ENCODE assay signal across 1 cellular context in the genomic region with DNA sequence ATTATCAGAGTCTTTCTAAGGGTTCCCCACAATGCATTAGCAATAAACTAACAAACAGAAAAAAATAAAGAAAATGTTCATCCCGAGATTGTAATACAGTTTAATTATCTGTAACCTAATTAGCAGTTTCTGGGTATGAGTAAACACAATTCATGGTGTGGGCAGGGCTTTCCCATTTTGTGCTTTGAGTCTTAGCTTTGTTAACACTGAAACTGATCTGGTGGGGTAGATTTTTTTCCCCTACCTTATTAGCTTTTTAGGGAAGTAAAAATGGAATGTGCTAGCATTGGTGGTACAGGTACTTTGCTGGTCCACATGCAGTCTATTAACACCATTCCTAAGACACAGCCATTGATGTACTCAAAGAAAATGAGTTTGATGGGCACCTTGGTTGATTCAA.
TF ChIP-seq lines count a peak whose summit lies in the region.

No MANE protein-coding gene starts in this region.

TF ChIP-seq in HCT116, 20 proteins besides CTCF, POLR2A, EP300 and RAD21 (continued from another document):
- TF ChIP-seq, protein P1, sequence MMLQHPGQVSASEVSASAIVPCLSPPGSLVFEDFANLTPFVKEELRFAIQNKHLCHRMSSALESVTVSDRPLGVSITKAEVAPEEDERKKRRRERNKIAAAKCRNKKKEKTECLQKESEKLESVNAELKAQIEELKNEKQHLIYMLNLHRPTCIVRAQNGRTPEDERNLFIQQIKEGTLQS (IDR thresholded peaks at IDR 0.05): no peak
- TF ChIP-seq, protein P2, sequence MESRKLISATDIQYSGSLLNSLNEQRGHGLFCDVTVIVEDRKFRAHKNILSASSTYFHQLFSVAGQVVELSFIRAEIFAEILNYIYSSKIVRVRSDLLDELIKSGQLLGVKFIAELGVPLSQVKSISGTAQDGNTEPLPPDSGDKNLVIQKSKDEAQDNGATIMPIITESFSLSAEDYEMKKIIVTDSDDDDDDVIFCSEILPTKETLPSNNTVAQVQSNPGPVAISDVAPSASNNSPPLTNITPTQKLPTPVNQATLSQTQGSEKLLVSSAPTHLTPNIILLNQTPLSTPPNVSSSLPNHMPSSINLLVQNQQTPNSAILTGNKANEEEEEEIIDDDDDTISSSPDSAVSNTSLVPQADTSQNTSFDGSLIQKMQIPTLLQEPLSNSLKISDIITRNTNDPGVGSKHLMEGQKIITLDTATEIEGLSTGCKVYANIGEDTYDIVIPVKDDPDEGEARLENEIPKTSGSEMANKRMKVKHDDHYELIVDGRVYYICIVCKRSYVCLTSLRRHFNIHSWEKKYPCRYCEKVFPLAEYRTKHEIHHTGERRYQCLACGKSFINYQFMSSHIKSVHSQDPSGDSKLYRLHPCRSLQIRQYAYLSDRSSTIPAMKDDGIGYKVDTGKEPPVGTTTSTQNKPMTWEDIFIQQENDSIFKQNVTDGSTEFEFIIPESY (IDR thresholded peaks at IDR 0.05; ENCODE audit: extremely low read depth, insufficient replicate concordance, low read length): no peak
- TF ChIP-seq, protein P3, sequence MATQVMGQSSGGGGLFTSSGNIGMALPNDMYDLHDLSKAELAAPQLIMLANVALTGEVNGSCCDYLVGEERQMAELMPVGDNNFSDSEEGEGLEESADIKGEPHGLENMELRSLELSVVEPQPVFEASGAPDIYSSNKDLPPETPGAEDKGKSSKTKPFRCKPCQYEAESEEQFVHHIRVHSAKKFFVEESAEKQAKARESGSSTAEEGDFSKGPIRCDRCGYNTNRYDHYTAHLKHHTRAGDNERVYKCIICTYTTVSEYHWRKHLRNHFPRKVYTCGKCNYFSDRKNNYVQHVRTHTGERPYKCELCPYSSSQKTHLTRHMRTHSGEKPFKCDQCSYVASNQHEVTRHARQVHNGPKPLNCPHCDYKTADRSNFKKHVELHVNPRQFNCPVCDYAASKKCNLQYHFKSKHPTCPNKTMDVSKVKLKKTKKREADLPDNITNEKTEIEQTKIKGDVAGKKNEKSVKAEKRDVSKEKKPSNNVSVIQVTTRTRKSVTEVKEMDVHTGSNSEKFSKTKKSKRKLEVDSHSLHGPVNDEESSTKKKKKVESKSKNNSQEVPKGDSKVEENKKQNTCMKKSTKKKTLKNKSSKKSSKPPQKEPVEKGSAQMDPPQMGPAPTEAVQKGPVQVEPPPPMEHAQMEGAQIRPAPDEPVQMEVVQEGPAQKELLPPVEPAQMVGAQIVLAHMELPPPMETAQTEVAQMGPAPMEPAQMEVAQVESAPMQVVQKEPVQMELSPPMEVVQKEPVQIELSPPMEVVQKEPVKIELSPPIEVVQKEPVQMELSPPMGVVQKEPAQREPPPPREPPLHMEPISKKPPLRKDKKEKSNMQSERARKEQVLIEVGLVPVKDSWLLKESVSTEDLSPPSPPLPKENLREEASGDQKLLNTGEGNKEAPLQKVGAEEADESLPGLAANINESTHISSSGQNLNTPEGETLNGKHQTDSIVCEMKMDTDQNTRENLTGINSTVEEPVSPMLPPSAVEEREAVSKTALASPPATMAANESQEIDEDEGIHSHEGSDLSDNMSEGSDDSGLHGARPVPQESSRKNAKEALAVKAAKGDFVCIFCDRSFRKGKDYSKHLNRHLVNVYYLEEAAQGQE (IDR thresholded peaks at IDR 0.05; ENCODE audit: low read depth): no peak
- TF ChIP-seq POLR2AphosphoS5 (IDR thresholded peaks at IDR 0.05; ENCODE audit: low read depth, low read length): no peak
TF ChIP-seq in HCT116: peak in this region for 0.
